2 cellular contexts compared by ENCODE assay signal in the genomic region with DNA sequence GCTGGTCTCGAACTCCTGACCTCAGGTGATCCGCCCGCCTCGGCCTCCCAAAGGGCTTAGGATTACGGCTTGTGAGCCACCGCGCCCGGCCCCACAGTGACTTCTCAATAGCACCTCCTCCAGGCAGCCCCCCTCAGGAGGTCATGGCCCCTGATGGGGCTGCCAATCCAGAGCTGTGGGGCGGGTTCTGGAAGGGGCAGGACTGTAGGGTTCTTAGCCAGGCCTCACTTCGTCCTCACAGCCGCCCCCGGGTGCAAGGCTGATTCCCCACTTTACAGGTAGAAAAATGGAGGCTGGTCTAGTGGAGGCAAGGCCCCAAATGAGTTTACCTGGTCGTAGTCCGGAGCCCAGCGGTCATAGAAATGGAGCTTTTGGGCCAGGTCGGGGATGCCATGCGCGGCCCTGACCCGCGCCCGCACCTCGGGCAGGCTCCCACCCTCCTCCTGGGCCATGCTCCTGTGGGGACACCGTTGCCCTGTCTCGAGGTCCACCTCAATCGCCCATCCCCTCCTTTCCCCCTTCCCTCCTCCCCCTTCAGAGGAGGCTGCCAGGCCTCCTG.
A peak's percentile ranks its signal among the peaks of the same experiment; 100 is the strongest.
TF ChIP-seq lines count a peak whose summit lies in the region.

No MANE protein-coding gene starts in this region.

TF ChIP-seq in HCT116, 20 proteins besides CTCF, POLR2A, EP300 and RAD21 (continued from another document):
- TF ChIP-seq ZFX (IDR thresholded peaks at IDR 0.05), result peak; percentile 75
- TF ChIP-seq ELF1 (IDR thresholded peaks at IDR 0.05; ENCODE audit: borderline replicate concordance, low read depth), result no peak
- TF ChIP-seq TCF7L2 (IDR thresholded peaks at IDR 0.05; ENCODE audit: borderline replicate concordance, extremely low read depth, insufficient read depth, insufficient read length), result peak; percentile 28
TF ChIP-seq in HCT116: peak in this region for 3.

TF ChIP-seq in WTC11, 78 proteins besides CTCF, POLR2A, EP300 and RAD21 (continued from another document):
- TF ChIP-seq, protein P1, sequence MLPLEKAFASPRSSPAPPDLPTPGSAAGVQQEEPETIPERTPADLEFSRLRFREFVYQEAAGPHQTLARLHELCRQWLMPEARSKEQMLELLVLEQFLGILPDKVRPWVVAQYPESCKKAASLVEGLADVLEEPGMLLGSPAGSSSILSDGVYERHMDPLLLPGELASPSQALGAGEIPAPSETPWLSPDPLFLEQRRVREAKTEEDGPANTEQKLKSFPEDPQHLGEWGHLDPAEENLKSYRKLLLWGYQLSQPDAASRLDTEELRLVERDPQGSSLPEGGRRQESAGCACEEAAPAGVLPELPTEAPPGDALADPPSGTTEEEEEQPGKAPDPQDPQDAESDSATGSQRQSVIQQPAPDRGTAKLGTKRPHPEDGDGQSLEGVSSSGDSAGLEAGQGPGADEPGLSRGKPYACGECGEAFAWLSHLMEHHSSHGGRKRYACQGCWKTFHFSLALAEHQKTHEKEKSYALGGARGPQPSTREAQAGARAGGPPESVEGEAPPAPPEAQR (CRISPR knock-in tag; IDR thresholded peaks at IDR 0.05), result no peak
